ENCODE assay signal across 2 cellular contexts in the genomic region with DNA sequence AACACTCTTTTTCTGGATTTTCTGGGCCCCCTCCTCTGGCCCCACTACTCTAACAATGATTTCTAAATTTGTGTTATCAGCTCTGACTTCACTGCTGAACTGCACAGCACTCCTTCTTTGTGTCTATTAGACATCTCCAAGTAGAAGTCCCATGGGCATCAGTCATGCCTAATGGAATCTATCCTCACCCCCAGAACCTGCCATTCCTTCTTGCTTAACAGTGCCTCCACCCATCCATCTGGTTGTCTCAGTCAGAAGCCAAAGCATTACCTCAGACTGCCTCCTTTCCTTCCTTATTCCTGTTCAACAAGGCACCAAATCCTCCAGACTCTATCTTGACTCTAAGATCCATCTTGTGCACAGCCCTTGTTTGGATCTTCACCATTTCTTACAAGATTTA.
TF ChIP-seq lines count a peak whose summit lies in the region.

No MANE protein-coding gene starts in this region.

TF ChIP-seq in SK-N-SH treated with all-trans-retinoic acid at 6 μM for 48 hours, 23 proteins besides CTCF, POLR2A, EP300 and RAD21 (continued from another document):
- 0 out of 2 replicates have a peak, but pooled peaks have one; percentile 22 for TF ChIP-seq ISL1 (CRISPR knock-in tag; IDR thresholded peaks at IDR 0.05)
TF ChIP-seq in SK-N-SH treated with all-trans-retinoic acid at 6 μM for 48 hours: peak in this region for 1.

TF ChIP-seq in SK-N-SH, 30 proteins besides CTCF, POLR2A, EP300 and RAD21 (continued from another document):
- TF ChIP-seq, protein P1, sequence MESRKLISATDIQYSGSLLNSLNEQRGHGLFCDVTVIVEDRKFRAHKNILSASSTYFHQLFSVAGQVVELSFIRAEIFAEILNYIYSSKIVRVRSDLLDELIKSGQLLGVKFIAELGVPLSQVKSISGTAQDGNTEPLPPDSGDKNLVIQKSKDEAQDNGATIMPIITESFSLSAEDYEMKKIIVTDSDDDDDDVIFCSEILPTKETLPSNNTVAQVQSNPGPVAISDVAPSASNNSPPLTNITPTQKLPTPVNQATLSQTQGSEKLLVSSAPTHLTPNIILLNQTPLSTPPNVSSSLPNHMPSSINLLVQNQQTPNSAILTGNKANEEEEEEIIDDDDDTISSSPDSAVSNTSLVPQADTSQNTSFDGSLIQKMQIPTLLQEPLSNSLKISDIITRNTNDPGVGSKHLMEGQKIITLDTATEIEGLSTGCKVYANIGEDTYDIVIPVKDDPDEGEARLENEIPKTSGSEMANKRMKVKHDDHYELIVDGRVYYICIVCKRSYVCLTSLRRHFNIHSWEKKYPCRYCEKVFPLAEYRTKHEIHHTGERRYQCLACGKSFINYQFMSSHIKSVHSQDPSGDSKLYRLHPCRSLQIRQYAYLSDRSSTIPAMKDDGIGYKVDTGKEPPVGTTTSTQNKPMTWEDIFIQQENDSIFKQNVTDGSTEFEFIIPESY (IDR thresholded peaks at IDR 0.05; ENCODE audit: borderline replicate concordance, low read depth): no peak
- TF ChIP-seq EZH2phosphoT487 (IDR thresholded peaks at IDR 0.05; ENCODE audit: borderline replicate concordance, low read depth): no peak
- no peak for TF ChIP-seq JUND (IDR thresholded peaks at IDR 0.05)
- no peak for TF ChIP-seq CHD2 (IDR thresholded peaks at IDR 0.05; ENCODE audit: low read length, partially characterized antibody)
- TF ChIP-seq, protein P2, sequence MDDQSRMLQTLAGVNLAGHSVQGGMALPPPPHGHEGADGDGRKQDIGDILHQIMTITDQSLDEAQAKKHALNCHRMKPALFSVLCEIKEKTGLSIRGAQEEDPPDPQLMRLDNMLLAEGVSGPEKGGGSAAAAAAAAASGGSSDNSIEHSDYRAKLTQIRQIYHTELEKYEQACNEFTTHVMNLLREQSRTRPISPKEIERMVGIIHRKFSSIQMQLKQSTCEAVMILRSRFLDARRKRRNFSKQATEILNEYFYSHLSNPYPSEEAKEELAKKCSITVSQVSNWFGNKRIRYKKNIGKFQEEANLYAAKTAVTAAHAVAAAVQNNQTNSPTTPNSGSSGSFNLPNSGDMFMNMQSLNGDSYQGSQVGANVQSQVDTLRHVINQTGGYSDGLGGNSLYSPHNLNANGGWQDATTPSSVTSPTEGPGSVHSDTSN (IDR thresholded peaks at IDR 0.05): no peak
- TF ChIP-seq, protein P3, sequence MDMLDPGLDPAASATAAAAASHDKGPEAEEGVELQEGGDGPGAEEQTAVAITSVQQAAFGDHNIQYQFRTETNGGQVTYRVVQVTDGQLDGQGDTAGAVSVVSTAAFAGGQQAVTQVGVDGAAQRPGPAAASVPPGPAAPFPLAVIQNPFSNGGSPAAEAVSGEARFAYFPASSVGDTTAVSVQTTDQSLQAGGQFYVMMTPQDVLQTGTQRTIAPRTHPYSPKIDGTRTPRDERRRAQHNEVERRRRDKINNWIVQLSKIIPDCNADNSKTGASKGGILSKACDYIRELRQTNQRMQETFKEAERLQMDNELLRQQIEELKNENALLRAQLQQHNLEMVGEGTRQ (IDR thresholded peaks at IDR 0.05; ENCODE audit: borderline replicate concordance, low read depth, low read length): no peak
- no peak for TF ChIP-seq YY1 (IDR thresholded peaks at IDR 0.05; ENCODE audit: low read depth)
- no peak for TF ChIP-seq ELF1 (IDR thresholded peaks at IDR 0.05)
- no peak for TF ChIP-seq FOXJ3 (CRISPR knock-in tag; IDR thresholded peaks at IDR 0.05)
- TF ChIP-seq NFIC (IDR thresholded peaks at IDR 0.05; ENCODE audit: borderline replicate concordance): no peak
- TF ChIP-seq GATA2 (CRISPR knock-in tag; IDR thresholded peaks at IDR 0.05): no peak
- TF ChIP-seq NRF1 (IDR thresholded peaks at IDR 0.05; ENCODE audit: low read depth, low read length): no peak
- TF ChIP-seq, protein P4, sequence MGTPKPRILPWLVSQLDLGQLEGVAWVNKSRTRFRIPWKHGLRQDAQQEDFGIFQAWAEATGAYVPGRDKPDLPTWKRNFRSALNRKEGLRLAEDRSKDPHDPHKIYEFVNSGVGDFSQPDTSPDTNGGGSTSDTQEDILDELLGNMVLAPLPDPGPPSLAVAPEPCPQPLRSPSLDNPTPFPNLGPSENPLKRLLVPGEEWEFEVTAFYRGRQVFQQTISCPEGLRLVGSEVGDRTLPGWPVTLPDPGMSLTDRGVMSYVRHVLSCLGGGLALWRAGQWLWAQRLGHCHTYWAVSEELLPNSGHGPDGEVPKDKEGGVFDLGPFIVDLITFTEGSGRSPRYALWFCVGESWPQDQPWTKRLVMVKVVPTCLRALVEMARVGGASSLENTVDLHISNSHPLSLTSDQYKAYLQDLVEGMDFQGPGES (IDR thresholded peaks at IDR 0.05; ENCODE audit: low read depth, low read length): no peak
- TF ChIP-seq SIN3A (IDR thresholded peaks at IDR 0.05; ENCODE audit: borderline replicate concordance, low read depth, low read length): no peak
- no peak for TF ChIP-seq RFX5 (IDR thresholded peaks at IDR 0.05; ENCODE audit: low read length)
- TF ChIP-seq, protein P5, sequence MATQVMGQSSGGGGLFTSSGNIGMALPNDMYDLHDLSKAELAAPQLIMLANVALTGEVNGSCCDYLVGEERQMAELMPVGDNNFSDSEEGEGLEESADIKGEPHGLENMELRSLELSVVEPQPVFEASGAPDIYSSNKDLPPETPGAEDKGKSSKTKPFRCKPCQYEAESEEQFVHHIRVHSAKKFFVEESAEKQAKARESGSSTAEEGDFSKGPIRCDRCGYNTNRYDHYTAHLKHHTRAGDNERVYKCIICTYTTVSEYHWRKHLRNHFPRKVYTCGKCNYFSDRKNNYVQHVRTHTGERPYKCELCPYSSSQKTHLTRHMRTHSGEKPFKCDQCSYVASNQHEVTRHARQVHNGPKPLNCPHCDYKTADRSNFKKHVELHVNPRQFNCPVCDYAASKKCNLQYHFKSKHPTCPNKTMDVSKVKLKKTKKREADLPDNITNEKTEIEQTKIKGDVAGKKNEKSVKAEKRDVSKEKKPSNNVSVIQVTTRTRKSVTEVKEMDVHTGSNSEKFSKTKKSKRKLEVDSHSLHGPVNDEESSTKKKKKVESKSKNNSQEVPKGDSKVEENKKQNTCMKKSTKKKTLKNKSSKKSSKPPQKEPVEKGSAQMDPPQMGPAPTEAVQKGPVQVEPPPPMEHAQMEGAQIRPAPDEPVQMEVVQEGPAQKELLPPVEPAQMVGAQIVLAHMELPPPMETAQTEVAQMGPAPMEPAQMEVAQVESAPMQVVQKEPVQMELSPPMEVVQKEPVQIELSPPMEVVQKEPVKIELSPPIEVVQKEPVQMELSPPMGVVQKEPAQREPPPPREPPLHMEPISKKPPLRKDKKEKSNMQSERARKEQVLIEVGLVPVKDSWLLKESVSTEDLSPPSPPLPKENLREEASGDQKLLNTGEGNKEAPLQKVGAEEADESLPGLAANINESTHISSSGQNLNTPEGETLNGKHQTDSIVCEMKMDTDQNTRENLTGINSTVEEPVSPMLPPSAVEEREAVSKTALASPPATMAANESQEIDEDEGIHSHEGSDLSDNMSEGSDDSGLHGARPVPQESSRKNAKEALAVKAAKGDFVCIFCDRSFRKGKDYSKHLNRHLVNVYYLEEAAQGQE (IDR thresholded peaks at IDR 0.05; ENCODE audit: low read depth, low read length): no peak
- TF ChIP-seq MXI1 (IDR thresholded peaks at IDR 0.05; ENCODE audit: low read depth, low read length): no peak
- TF ChIP-seq RCOR1 (IDR thresholded peaks at IDR 0.05; ENCODE audit: low read length): no peak
TF ChIP-seq in SK-N-SH: peak in this region for 0.
